ENCODE assay signal across 8 cellular contexts in the genomic region with DNA sequence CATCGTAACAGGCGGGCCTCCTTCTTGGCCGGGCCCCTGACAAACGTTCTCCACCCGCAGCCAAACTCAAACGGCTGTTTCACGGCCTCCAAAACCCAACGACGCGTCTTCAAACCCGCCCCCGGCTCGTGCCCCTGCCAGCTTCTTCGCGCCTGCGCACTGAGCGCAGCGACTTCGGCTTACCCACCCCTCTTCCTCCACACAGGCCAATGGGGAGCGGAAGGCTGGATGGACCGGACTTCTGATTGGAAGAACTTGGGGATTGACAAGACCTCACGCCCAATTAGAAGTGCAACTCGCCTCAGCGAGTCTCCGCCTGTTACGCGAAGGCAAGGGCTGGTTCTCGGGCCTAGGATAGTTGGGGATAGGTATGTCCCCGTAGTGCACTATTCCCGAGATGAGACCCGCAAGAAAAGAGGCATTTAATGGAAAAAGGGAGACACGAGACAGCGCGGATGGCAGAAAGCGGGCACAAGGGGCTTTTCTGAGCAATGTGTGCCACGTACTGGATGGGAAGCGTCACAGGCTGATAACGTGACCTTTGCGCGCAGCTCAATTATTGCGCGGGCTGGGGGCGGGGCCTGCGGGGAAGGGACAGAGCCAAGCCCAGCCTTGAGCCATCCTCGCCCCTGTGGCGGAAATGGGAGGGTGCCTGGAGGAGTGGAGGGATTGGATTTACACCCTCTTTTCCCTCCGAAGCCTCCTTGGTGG. TPM values are rescaled to one million over a fixed set of nuclear protein-coding genes. Genes with fewer than 3 reads are reported as not detected.
DNase-seq lines count a peak whose midpoint lies in the region; ATAC-seq and TF ChIP-seq lines count a peak whose summit lies in the region.

A gene (minus strand): TSS at position 111 of the 711 bp plus-strand sequence. CDS start 108 bp downstream, at position 3.

- peaks cover 5% of the 10 kb centered on the region for H3K36me3 Mint-ChIP-seq in endothelial cell (ENCODE audit: low read depth, unreplicated experiment)
- no peaks in the 10 kb centered on the region for H3K36me3 Mint-ChIP-seq in mesothelial cell of epicardium

- peak within 1 kb of the TSS; percentile 67 for H3K27ac ChIP-seq in OCI-LY1 (ENCODE audit: low read depth, low read length, poor library complexity, severe bottlenecking)

- peak within 1 kb of the TSS; percentile 70 for H2AFZ ChIP-seq in OCI-LY1 (ENCODE audit: low read length)

- H3K9me3 ChIP-seq in OCI-LY1 (ENCODE audit: low read length): no peaks in the 10 kb centered on the region

- H3K27me3 ChIP-seq in OCI-LY1 (ENCODE audit: insufficient read depth, low read length): no peaks in the 10 kb centered on the region

- H3K9ac ChIP-seq in OCI-LY1 (ENCODE audit: low read length): peak within 1 kb of the TSS; percentile 69

- peak within 1 kb of the TSS; percentile 71 for H3K4me3 ChIP-seq in OCI-LY1 (ENCODE audit: low read depth, low read length, poor library complexity, severe bottlenecking)

- H3K36me3 ChIP-seq in OCI-LY1 (ENCODE audit: insufficient read depth, low read length): no peaks in the 10 kb centered on the region

- H3K4me3 Mint-ChIP-seq in endothelial cell (ENCODE audit: unreplicated experiment): no peak within 1 kb of the TSS
- no peak within 1 kb of the TSS for H3K4me3 Mint-ChIP-seq in mesothelial cell of epicardium

- peaks cover 31% of the 10 kb centered on the region for H3K4me1 Mint-ChIP-seq in endothelial cell (ENCODE audit: unreplicated experiment)
- peaks cover 25% of the 10 kb centered on the region for H3K4me1 Mint-ChIP-seq in mesothelial cell of epicardium

- H3K9me3 Mint-ChIP-seq in endothelial cell (ENCODE audit: unreplicated experiment) (no peaks in the 10 kb centered on the region), mesothelial cell of epicardium (no peaks in the 10 kb centered on the region)

- DNase-seq in DMS 273 treated with DMSO at 0.1 percent for 48 hours (lab: John Stamatoyannopoulos, UW): peak; percentile 98
- peak; percentile 98 for DNase-seq in HuH-7 (ENCODE audit: low spot score)
- DNase-seq in activated CD8-positive, alpha-beta memory T cell treated with anti-CD3 and anti-CD28 coated beads, Interleukin-2, amount 50 U/mL, for 4 hours: peak; percentile 96
- DNase-seq in endothelial cell (ENCODE audit: low spot score): peak; percentile 96
- peak; percentile 96 to 97 for DNase-seq in mesothelial cell of epicardium (ENCODE audit: low spot score in 2 of 2, unreplicated experiment in 2 of 2)
- DNase-seq in stimulated activated CD8-positive, alpha-beta memory T cell treated with anti-CD3 and anti-CD28 coated beads, Interleukin-15, amount 100 ng/mL, for 48 hours (ENCODE audit: low read depth in 2 of 2): peak; percentile 96 to 97

- H3K79me2 ChIP-seq in OCI-LY1 (ENCODE audit: insufficient read depth, low read length): peaks cover 36% of the 10 kb centered on the region

- no peaks in the 10 kb centered on the region for H3K9me2 ChIP-seq in OCI-LY1 (ENCODE audit: low read depth, low read length)

- peaks cover 31% of the 10 kb centered on the region for H3K4me1 ChIP-seq in OCI-LY1 (ENCODE audit: insufficient read depth, low read length, severe bottlenecking)

- H3K27me3 Mint-ChIP-seq in endothelial cell (ENCODE audit: unreplicated experiment) (peaks cover 4% of the 10 kb centered on the region), mesothelial cell of epicardium (ENCODE audit: low read depth) (peaks cover 5% of the 10 kb centered on the region)

- no peaks in the 10 kb centered on the region for H3F3A ChIP-seq in OCI-LY1 (ENCODE audit: insufficient read depth, low read length)

- no peak within 1 kb of the TSS for H3K27ac Mint-ChIP-seq in endothelial cell (ENCODE audit: unreplicated experiment)
- H3K27ac Mint-ChIP-seq in mesothelial cell of epicardium: no peak within 1 kb of the TSS

- peak; percentile 95 for ATAC-seq in GM21526 (IDR thresholded peaks at IDR 0.05; ENCODE audit: low FRiP score, unreplicated experiment)

- peak within 1 kb of the TSS; percentile 90 for H3K4me2 ChIP-seq in OCI-LY1 (ENCODE audit: low read length)

- no peaks in the 10 kb centered on the region for H4K20me1 ChIP-seq in OCI-LY1 (ENCODE audit: insufficient read depth, low read length)

- TF ChIP-seq CTCF in OCI-LY1 (IDR thresholded peaks at IDR 0.05; ENCODE audit: low read length) (no peak), endothelial cell (IDR thresholded peaks at IDR 0.05; ENCODE audit: unreplicated experiment) (no peak), mesothelial cell of epicardium (IDR thresholded peaks at IDR 0.05; ENCODE audit: unreplicated experiment) (no peak)

RNA-seq across cellular contexts. Expression of the gene that starts here (rescaled TPM):
- total RNA-seq in endothelial cell (ENCODE audit: unreplicated experiment) (264 TPM), mesothelial cell of epicardium (211 to 217 TPM (median 216 TPM) in 3 replicates)

Comparison
In these comparisons a context has a peak if more than half of its experiments do, and no peak if none do; other contexts are left out.
1. Peak in every context shown above with its lines: DNase-seq, ATAC-seq, H3K4me3 ChIP-seq and H3K27ac ChIP-seq.